Comparison of ENCODE assay signal across 1 cellular context in the genomic region with DNA sequence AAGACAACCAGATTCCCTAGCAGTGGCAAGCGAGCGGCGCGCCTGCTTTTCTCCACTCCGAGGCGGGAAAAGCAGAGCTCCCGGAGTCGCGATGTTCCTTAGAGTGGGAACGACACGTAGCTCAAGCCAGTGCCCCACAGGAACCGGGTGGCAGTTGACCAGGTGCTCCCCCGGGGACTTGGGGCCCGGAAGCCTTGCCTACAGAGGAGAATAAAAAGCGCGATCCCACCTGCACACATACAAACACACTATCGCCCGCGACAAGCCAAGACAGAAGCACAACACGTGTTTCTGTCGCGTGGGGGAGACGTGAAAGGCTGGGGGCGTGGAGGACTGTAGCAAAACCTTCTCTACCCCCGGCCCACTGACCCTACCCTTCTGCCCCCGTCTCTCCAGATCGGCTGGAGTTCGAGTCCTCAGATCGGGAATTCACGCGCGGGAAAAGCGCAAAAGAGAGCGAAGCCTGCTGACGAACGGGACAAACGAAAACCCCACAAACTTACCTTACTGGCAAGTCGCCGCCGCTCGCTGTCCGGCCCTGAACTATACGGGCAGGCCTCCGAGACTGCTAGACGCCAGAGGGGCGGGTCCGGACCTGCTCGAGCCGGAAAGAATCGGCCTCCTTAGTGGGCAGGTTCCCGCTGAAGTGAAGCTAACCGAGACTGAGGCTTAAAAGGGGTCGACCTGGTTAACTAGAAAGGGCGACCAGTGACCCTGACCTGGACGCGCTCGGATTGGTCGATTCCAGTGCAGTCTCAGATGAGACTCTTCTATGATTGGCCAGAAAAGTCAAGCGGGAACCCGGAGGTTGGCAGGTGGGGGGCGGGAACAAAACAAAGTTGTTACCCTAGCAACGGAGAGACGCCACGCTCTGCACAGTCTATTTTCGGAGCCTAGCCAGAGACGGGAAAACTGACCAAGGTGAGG.
TF ChIP-seq lines count a peak whose summit lies in the region.

A gene (plus strand): TSS at position 842 of the 927 bp plus-strand sequence. CDS start 6,265 bp downstream, outside the sequence.
A gene with protein sequence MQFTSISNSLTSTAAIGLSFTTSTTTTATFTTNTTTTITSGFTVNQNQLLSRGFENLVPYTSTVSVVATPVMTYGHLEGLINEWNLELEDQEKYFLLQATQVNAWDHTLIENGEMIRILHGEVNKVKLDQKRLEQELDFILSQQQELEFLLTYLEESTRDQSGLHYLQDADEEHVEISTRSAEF (minus strand): TSS at position 664 of the 927 bp plus-strand sequence. CDS start 31,287 bp downstream, outside the sequence.

TF ChIP-seq in HEK293, 187 proteins besides CTCF, POLR2A, EP300 and RAD21 (continued from another document and continues in another):
- TF ChIP-seq, protein P1, sequence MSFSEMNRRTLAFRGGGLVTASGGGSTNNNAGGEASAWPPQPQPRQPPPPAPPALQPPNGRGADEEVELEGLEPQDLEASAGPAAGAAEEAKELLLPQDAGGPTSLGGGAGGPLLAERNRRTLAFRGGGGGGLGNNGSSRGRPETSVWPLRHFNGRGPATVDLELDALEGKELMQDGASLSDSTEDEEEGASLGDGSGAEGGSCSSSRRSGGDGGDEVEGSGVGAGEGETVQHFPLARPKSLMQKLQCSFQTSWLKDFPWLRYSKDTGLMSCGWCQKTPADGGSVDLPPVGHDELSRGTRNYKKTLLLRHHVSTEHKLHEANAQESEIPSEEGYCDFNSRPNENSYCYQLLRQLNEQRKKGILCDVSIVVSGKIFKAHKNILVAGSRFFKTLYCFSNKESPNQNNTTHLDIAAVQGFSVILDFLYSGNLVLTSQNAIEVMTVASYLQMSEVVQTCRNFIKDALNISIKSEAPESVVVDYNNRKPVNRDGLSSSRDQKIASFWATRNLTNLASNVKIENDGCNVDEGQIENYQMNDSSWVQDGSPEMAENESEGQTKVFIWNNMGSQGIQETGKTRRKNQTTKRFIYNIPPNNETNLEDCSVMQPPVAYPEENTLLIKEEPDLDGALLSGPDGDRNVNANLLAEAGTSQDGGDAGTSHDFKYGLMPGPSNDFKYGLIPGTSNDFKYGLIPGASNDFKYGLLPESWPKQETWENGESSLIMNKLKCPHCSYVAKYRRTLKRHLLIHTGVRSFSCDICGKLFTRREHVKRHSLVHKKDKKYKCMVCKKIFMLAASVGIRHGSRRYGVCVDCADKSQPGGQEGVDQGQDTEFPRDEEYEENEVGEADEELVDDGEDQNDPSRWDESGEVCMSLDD (tag by site-specific recombination; IDR thresholded peaks at IDR 0.05): no peak
- TF ChIP-seq ZNF133 (tag by site-specific recombination; IDR thresholded peaks at IDR 0.05) (no peak), ZNF174 (tag by site-specific recombination; IDR thresholded peaks at IDR 0.05) (no peak), FEZF1 (tag by site-specific recombination; IDR thresholded peaks at IDR 0.05) (no peak), ZNF473 (tag by site-specific recombination; IDR thresholded peaks at IDR 0.05) (no peak), ZNF837 (tag by site-specific recombination; IDR thresholded peaks at IDR 0.05) (no peak), ZNF626 (tag by site-specific recombination; IDR thresholded peaks at IDR 0.05) (no peak), ZNF266 (tag by site-specific recombination; IDR thresholded peaks at IDR 0.05; ENCODE audit: low read depth) (no peak), ZNF423 (tag by site-specific recombination; IDR thresholded peaks at IDR 0.05) (no peak), ZBTB1 (tag by site-specific recombination; IDR thresholded peaks at IDR 0.05) (no peak), ZNF23 (tag by site-specific recombination; IDR thresholded peaks at IDR 0.05; ENCODE audit: borderline replicate concordance) (no peak), ZNF548 (tag by site-specific recombination; IDR thresholded peaks at IDR 0.05) (no peak), ZEB2 (tag by site-specific recombination; IDR thresholded peaks at IDR 0.05) (no peak; the same call in 1 of the 2 replicates), OVOL3 (tag by site-specific recombination; IDR thresholded peaks at IDR 0.05) (no peak), ZNF48 (tag by site-specific recombination; IDR thresholded peaks at IDR 0.05) (no peak), ZNF624 (tag by site-specific recombination; IDR thresholded peaks at IDR 0.05) (no peak), ZNF701 (tag by site-specific recombination; IDR thresholded peaks at IDR 0.05) (no peak), ZNF560 (tag by site-specific recombination; IDR thresholded peaks at IDR 0.05; ENCODE audit: borderline replicate concordance) (no peak), ZNF558 (tag by site-specific recombination; IDR thresholded peaks at IDR 0.05) (no peak), ZNF221 (tag by site-specific recombination; IDR thresholded peaks at IDR 0.05; ENCODE audit: borderline replicate concordance) (no peak), ZNF660 (tag by site-specific recombination; IDR thresholded peaks at IDR 0.05) (no peak), ZNF830 (tag by site-specific recombination; IDR thresholded peaks at IDR 0.05; ENCODE audit: low read depth) (no peak), ZSCAN16 (tag by site-specific recombination; IDR thresholded peaks at IDR 0.05) (no peak), PRDM1 (tag by site-specific recombination; IDR thresholded peaks at IDR 0.05) (no peak), ZNF354C (tag by site-specific recombination; IDR thresholded peaks at IDR 0.05; ENCODE audit: borderline replicate concordance, low read depth) (no peak)
- TF ChIP-seq, protein P2, sequence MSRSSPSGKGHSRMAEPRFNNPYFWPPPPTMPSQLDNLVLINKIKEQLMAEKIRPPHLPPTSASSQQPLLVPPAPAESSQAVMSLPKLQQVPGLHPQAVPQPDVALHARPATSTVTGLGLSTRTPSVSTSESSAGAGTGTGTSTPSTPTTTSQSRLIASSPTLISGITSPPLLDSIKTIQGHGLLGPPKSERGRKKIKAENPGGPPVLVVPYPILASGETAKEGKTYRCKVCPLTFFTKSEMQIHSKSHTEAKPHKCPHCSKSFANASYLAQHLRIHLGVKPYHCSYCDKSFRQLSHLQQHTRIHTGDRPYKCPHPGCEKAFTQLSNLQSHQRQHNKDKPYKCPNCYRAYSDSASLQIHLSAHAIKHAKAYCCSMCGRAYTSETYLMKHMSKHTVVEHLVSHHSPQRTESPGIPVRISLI (tag by site-specific recombination; IDR thresholded peaks at IDR 0.05): no peak
- TF ChIP-seq, protein P3, sequence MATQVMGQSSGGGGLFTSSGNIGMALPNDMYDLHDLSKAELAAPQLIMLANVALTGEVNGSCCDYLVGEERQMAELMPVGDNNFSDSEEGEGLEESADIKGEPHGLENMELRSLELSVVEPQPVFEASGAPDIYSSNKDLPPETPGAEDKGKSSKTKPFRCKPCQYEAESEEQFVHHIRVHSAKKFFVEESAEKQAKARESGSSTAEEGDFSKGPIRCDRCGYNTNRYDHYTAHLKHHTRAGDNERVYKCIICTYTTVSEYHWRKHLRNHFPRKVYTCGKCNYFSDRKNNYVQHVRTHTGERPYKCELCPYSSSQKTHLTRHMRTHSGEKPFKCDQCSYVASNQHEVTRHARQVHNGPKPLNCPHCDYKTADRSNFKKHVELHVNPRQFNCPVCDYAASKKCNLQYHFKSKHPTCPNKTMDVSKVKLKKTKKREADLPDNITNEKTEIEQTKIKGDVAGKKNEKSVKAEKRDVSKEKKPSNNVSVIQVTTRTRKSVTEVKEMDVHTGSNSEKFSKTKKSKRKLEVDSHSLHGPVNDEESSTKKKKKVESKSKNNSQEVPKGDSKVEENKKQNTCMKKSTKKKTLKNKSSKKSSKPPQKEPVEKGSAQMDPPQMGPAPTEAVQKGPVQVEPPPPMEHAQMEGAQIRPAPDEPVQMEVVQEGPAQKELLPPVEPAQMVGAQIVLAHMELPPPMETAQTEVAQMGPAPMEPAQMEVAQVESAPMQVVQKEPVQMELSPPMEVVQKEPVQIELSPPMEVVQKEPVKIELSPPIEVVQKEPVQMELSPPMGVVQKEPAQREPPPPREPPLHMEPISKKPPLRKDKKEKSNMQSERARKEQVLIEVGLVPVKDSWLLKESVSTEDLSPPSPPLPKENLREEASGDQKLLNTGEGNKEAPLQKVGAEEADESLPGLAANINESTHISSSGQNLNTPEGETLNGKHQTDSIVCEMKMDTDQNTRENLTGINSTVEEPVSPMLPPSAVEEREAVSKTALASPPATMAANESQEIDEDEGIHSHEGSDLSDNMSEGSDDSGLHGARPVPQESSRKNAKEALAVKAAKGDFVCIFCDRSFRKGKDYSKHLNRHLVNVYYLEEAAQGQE (tag by site-specific recombination; IDR thresholded peaks at IDR 0.05): peak; percentile 40; the same call in 1 of the 2 replicates
- TF ChIP-seq, protein P4, sequence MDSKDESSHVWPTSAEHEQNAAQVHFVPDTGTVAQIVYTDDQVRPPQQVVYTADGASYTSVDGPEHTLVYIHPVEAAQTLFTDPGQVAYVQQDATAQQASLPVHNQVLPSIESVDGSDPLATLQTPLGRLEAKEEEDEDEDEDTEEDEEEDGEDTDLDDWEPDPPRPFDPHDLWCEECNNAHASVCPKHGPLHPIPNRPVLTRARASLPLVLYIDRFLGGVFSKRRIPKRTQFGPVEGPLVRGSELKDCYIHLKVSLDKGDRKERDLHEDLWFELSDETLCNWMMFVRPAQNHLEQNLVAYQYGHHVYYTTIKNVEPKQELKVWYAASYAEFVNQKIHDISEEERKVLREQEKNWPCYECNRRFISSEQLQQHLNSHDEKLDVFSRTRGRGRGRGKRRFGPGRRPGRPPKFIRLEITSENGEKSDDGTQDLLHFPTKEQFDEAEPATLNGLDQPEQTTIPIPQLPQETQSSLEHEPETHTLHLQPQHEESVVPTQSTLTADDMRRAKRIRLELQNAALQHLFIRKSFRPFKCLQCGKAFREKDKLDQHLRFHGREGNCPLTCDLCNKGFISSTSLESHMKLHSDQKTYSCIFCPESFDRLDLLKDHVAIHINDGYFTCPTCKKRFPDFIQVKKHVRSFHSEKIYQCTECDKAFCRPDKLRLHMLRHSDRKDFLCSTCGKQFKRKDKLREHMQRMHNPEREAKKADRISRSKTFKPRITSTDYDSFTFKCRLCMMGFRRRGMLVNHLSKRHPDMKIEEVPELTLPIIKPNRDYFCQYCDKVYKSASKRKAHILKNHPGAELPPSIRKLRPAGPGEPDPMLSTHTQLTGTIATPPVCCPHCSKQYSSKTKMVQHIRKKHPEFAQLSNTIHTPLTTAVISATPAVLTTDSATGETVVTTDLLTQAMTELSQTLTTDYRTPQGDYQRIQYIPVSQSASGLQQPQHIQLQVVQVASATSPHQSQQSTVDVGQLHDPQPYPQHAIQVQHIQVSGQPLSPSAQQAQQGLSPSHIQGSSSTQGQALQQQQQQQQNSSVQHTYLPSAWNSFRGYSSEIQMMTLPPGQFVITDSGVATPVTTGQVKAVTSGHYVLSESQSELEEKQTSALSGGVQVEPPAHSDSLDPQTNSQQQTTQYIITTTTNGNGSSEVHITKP (tag by site-specific recombination; IDR thresholded peaks at IDR 0.05): no peak
- TF ChIP-seq, protein P5, sequence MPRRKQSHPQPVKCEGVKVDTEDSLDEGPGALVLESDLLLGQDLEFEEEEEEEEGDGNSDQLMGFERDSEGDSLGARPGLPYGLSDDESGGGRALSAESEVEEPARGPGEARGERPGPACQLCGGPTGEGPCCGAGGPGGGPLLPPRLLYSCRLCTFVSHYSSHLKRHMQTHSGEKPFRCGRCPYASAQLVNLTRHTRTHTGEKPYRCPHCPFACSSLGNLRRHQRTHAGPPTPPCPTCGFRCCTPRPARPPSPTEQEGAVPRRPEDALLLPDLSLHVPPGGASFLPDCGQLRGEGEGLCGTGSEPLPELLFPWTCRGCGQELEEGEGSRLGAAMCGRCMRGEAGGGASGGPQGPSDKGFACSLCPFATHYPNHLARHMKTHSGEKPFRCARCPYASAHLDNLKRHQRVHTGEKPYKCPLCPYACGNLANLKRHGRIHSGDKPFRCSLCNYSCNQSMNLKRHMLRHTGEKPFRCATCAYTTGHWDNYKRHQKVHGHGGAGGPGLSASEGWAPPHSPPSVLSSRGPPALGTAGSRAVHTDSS (tag by site-specific recombination; IDR thresholded peaks at IDR 0.05): no peak
- TF ChIP-seq, protein P6, sequence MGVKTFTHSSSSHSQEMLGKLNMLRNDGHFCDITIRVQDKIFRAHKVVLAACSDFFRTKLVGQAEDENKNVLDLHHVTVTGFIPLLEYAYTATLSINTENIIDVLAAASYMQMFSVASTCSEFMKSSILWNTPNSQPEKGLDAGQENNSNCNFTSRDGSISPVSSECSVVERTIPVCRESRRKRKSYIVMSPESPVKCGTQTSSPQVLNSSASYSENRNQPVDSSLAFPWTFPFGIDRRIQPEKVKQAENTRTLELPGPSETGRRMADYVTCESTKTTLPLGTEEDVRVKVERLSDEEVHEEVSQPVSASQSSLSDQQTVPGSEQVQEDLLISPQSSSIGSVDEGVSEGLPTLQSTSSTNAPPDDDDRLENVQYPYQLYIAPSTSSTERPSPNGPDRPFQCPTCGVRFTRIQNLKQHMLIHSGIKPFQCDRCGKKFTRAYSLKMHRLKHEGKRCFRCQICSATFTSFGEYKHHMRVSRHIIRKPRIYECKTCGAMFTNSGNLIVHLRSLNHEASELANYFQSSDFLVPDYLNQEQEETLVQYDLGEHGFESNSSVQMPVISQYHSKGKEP (tag by site-specific recombination; IDR thresholded peaks at IDR 0.05): no peak
- TF ChIP-seq, protein P7, sequence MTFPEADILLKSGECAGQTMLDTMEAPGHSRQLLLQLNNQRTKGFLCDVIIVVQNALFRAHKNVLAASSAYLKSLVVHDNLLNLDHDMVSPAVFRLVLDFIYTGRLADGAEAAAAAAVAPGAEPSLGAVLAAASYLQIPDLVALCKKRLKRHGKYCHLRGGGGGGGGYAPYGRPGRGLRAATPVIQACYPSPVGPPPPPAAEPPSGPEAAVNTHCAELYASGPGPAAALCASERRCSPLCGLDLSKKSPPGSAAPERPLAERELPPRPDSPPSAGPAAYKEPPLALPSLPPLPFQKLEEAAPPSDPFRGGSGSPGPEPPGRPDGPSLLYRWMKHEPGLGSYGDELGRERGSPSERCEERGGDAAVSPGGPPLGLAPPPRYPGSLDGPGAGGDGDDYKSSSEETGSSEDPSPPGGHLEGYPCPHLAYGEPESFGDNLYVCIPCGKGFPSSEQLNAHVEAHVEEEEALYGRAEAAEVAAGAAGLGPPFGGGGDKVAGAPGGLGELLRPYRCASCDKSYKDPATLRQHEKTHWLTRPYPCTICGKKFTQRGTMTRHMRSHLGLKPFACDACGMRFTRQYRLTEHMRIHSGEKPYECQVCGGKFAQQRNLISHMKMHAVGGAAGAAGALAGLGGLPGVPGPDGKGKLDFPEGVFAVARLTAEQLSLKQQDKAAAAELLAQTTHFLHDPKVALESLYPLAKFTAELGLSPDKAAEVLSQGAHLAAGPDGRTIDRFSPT (tag by site-specific recombination; IDR thresholded peaks at IDR 0.05): peak; percentile 22; the same call in 1 of the 2 replicates
- TF ChIP-seq, protein P8, sequence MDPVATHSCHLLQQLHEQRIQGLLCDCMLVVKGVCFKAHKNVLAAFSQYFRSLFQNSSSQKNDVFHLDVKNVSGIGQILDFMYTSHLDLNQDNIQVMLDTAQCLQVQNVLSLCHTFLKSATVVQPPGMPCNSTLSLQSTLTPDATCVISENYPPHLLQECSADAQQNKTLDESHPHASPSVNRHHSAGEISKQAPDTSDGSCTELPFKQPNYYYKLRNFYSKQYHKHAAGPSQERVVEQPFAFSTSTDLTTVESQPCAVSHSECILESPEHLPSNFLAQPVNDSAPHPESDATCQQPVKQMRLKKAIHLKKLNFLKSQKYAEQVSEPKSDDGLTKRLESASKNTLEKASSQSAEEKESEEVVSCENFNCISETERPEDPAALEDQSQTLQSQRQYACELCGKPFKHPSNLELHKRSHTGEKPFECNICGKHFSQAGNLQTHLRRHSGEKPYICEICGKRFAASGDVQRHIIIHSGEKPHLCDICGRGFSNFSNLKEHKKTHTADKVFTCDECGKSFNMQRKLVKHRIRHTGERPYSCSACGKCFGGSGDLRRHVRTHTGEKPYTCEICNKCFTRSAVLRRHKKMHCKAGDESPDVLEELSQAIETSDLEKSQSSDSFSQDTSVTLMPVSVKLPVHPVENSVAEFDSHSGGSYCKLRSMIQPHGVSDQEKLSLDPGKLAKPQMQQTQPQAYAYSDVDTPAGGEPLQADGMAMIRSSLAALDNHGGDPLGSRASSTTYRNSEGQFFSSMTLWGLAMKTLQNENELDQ (tag by site-specific recombination; IDR thresholded peaks at IDR 0.05; ENCODE audit: low read depth): no peak
